ENCODE assay signal across 16 cellular contexts in genomic region chr2:47618272-47618552, GRCh38. TPM values are rescaled to one million over a fixed set of nuclear protein-coding genes. Genes with fewer than 3 reads are reported as not detected.
DNase-seq lines count a peak whose midpoint lies in the region; ATAC-seq, FAIRE-seq and TF ChIP-seq lines count a peak whose summit lies in the region.
"Had no signal": no experiment of that assay in that cellular context is flagged by ENCODE, and none has a peak within 500 bp of the region (broad histone marks: within the 10 kb centered on the region; RNA-seq: fewer than 3 reads in every experiment).

No MANE protein-coding gene starts in this region.

- H3K4me1 ChIP-seq in GM23338 (ENCODE audit: insufficient read depth) (no peaks in the 10 kb centered on the region; the same call in 1 of the 2 replicates), endodermal cell (ENCODE audit: control insufficient read depth, insufficient read depth, low read length) (no peaks in the 10 kb centered on the region), neuronal stem cell (ENCODE audit: control insufficient read depth in 2 of 2, insufficient read depth in 1 of 2, low read depth in 1 of 2, low read length in 2 of 2) (peaks cover 40 to 41% of the 10 kb centered on the region in 2 donors), thyroid gland (no peaks in the 10 kb centered on the region)
- H3K4me1 ChIP-seq: BE2C had no signal

- H3K9me2 ChIP-seq in GM23338 (ENCODE audit: insufficient read depth) = no peaks in the 10 kb centered on the region

- H3K18ac ChIP-seq in neuronal stem cell (ENCODE audit: low read length) = peak overlapping the region; percentile 99

- H3K9me3 Mint-ChIP-seq in GM23338 (no peaks in the 10 kb centered on the region), endodermal cell (no peaks in the 10 kb centered on the region)

- no peaks in the 10 kb centered on the region for H3K79me2 ChIP-seq in GM23338 (replicated peaks; ENCODE audit: insufficient read depth)

- H3K4me3 Mint-ChIP-seq in GM23338 (no peak overlapping the region), endodermal cell (no peak overlapping the region)
- H3K4me3 Mint-ChIP-seq: CD4-positive, alpha-beta memory T cell had no signal

- H2AFZ ChIP-seq in GM23338 (peak overlapping the region; percentile 47; the same call in 1 of the 2 replicates), neuronal stem cell (ENCODE audit: low read length) (peak overlapping the region; percentile 5)

- WGBS in endodermal cell (ENCODE audit: insufficient coverage in 1 of 2, insufficient read length in 1 of 2), 2 experiments = 94 to 96% methylated on average over 3 to 6 of the region's 6 CpGs
- WGBS in neuronal stem cell (ENCODE audit: extremely low coverage in 2 of 2, insufficient read length in 2 of 2, insufficient replicate concordance in 1 of 2), 2 donors = no CpG with 5 or more reads among the region's 6 CpGs
- 60 to 73% methylated on average over 6 of the region's 6 CpGs for WGBS in thyroid gland, 2 donors

- H3K27me3 Mint-ChIP-seq in GM23338 (ENCODE audit: insufficient read depth, low read depth, poor library complexity) = no peaks in the 10 kb centered on the region
- H3K27me3 Mint-ChIP-seq in endodermal cell (ENCODE audit: insufficient read depth) = peaks cover 9% of the 10 kb centered on the region

- H2BK120ac ChIP-seq in neuronal stem cell (ENCODE audit: low read depth, low read length) = peak overlapping the region; percentile 99

- H3K36me3 Mint-ChIP-seq in GM23338 (ENCODE audit: low read depth) = no peaks in the 10 kb centered on the region
- H3K36me3 Mint-ChIP-seq in endodermal cell (ENCODE audit: low read depth) = no peaks in the 10 kb centered on the region
- H3K36me3 Mint-ChIP-seq: CD4-positive, alpha-beta memory T cell had no signal

- H3K27ac Mint-ChIP-seq in GM23338 = no peak overlapping the region
- no peak overlapping the region for H3K27ac Mint-ChIP-seq in endodermal cell
- H3K27ac Mint-ChIP-seq: CD4-positive, alpha-beta memory T cell had no signal

- no peak for FAIRE-seq in GM12891 (lab: Jason Lieb, UNC)
- FAIRE-seq: A204.1, G401.6, H54, HTR-8/SVneo had no signal

- peak overlapping the region; percentile 67 for H2BK15ac ChIP-seq in neuronal stem cell (ENCODE audit: low read length)

- peak overlapping the region; percentile 99 for H4K91ac ChIP-seq in neuronal stem cell (ENCODE audit: low read depth, low read length, poor library complexity)

- peaks cover 18% of the 10 kb centered on the region for H3K4me1 Mint-ChIP-seq in GM23338
- H3K4me1 Mint-ChIP-seq in endodermal cell = peaks cover 14% of the 10 kb centered on the region
- H3K4me1 Mint-ChIP-seq: CD4-positive, alpha-beta memory T cell had no signal

- peak overlapping the region; percentile 100 for H2AK5ac ChIP-seq in neuronal stem cell (ENCODE audit: low read depth, low read length)

- peak overlapping the region; percentile 92 for H4K8ac ChIP-seq in neuronal stem cell (ENCODE audit: low read depth, low read length)

- H3K36me3 ChIP-seq in GM23338 (ENCODE audit: insufficient read depth) (no peaks in the 10 kb centered on the region), endodermal cell (ENCODE audit: control insufficient read depth, insufficient read depth, low read length) (no peaks in the 10 kb centered on the region), neuronal stem cell (replicated peaks in 1 of 2; ENCODE audit: control insufficient read depth in 2 of 2, insufficient read depth in 2 of 2, low read length in 2 of 2) (no peaks in the 10 kb centered on the region), thyroid gland (no peaks in the 10 kb centered on the region)
- H3K36me3 ChIP-seq: BE2C had no signal

- DNase-seq in GM23338 (ENCODE audit: low spot score) (no peak), endodermal cell (no peak), neuronal stem cell (ENCODE audit: low spot score) (no peak), thyroid gland (peak; percentile 34 to 55), NK-92 (lab: John Stamatoyannopoulos, UW; ENCODE audit: unreplicated experiment) (no peak), GM12891 (ENCODE audit: insufficient read length, low spot score) (no peak)
- no peak for DNase-seq in stimulated activated CD8-positive, alpha-beta memory T cell treated with anti-CD3 and anti-CD28 coated beads, Interleukin-4, amount 100 ng/mL, for 48 hours
- DNase-seq: BE2C; CD4-positive, alpha-beta memory T cell; DMS79 had no signal

- H2BK5ac ChIP-seq in neuronal stem cell (ENCODE audit: low read length) = peak overlapping the region; percentile 100

- peak overlapping the region; percentile 99 for H2BK12ac ChIP-seq in neuronal stem cell (ENCODE audit: low read length)

- H3K4me2 ChIP-seq in GM23338 (no peak overlapping the region), neuronal stem cell (ENCODE audit: insufficient read depth, low read length, poor library complexity, severe bottlenecking) (no peak overlapping the region)

- H3K4ac ChIP-seq in neuronal stem cell (ENCODE audit: low read length) = peak overlapping the region; percentile 97

- TF ChIP-seq CTCF in GM23338 (conservative IDR thresholded peaks at IDR 0.05; ENCODE audit: low read depth in 2 of 2) = no peak
- TF ChIP-seq CTCF in endodermal cell (conservative IDR thresholded peaks at IDR 0.05) = no peak
- TF ChIP-seq CTCF in thyroid gland (IDR thresholded peaks at IDR 0.05) = no peak

- intact Hi-C loops in thyroid gland (cut with DNase I) = no loop called here

- H3K9me3 ChIP-seq in endodermal cell (ENCODE audit: control insufficient read depth, low read length) = no peaks in the 10 kb centered on the region
- H3K9me3 ChIP-seq in neuronal stem cell (replicated peaks in 1 of 2; ENCODE audit: control insufficient read depth in 2 of 2, insufficient read depth in 1 of 2, low read depth in 1 of 2, low read length in 2 of 2) = no peaks in the 10 kb centered on the region
- H3K9me3 ChIP-seq in thyroid gland = no peaks in the 10 kb centered on the region
- H3K9me3 ChIP-seq: BE2C had no signal

- no peak for ATAC-seq in GM23338
- ATAC-seq: HCT116 had no signal

- no peaks in the 10 kb centered on the region for H3K27me3 ChIP-seq in GM23338 (ENCODE audit: insufficient read depth)
- H3K27me3 ChIP-seq in endodermal cell (ENCODE audit: control insufficient read depth, insufficient read depth, low read length, poor library complexity, severe bottlenecking) = no peaks in the 10 kb centered on the region
- H3K27me3 ChIP-seq in neuronal stem cell (ENCODE audit: control insufficient read depth in 3 of 3, insufficient read depth in 3 of 3, low read depth in 1 of 3, low read length in 3 of 3) = no peaks in the 10 kb centered on the region
- no peaks in the 10 kb centered on the region for H3K27me3 ChIP-seq in thyroid gland
- H3K27me3 ChIP-seq: BE2C had no signal

- H3K27ac ChIP-seq in GM23338 (ENCODE audit: low read depth) (no peak overlapping the region), endodermal cell (ENCODE audit: low read depth, low read length) (peak overlapping the region; percentile 89), neuronal stem cell (replicated peaks; ENCODE audit: low read length) (peak overlapping the region; percentile 99), thyroid gland (no peak overlapping the region)
- H3K27ac ChIP-seq: C4-2B had no signal

- no peak overlapping the region for H3K9ac ChIP-seq in endodermal cell (ENCODE audit: extremely low read depth, low read length, poor library complexity, severe bottlenecking)
- no peak overlapping the region for H3K9ac ChIP-seq in neuronal stem cell (ENCODE audit: low read depth, low read length, poor library complexity)

- H3F3A ChIP-seq in GM23338 (replicated peaks; ENCODE audit: low read depth) = no peaks in the 10 kb centered on the region

- H3K4me3 ChIP-seq in GM23338 = no peak overlapping the region
- H3K4me3 ChIP-seq in endodermal cell (ENCODE audit: low read length) = no peak overlapping the region
- H3K4me3 ChIP-seq in neuronal stem cell (ENCODE audit: low read length in 2 of 2) = no peak overlapping the region
- no peak overlapping the region for H3K4me3 ChIP-seq in thyroid gland (replicated peaks in 1 of 3)

- H3K79me1 ChIP-seq in neuronal stem cell (ENCODE audit: low read depth, low read length) = no peaks in the 10 kb centered on the region

- TF ChIP-seq POLR2A in thyroid gland (IDR thresholded peaks at IDR 0.05) (no peak), GM12891 (IDR thresholded peaks at IDR 0.05; ENCODE audit: low read depth, low read length) (no peak)

- peak overlapping the region; percentile 66 for H3K14ac ChIP-seq in neuronal stem cell (ENCODE audit: low read length)

- peak overlapping the region; percentile 52 for H3K23ac ChIP-seq in neuronal stem cell (ENCODE audit: low read depth, low read length, poor library complexity)

- no peaks in the 10 kb centered on the region for H4K20me1 ChIP-seq in GM23338 (replicated peaks; ENCODE audit: insufficient read depth)

TF ChIP-seq in GM23338, 12 proteins besides CTCF, POLR2A, EP300 and RAD21 (continues in another document):
- no peak for TF ChIP-seq EZH2phosphoT487 (IDR thresholded peaks at IDR 0.05; ENCODE audit: unreplicated experiment)
- no peak for TF ChIP-seq JUNB (IDR thresholded peaks at IDR 0.05; ENCODE audit: unreplicated experiment)

TF ChIP-seq in GM12891, 5 proteins besides CTCF, POLR2A, EP300 and RAD21:
- TF ChIP-seq SPI1 (IDR thresholded peaks at IDR 0.05; ENCODE audit: low read depth, low read length) = no peak
- no peak for TF ChIP-seq POLR2AphosphoS5 (IDR thresholded peaks at IDR 0.05; ENCODE audit: low read depth, low read length)
- TF ChIP-seq TAF1 (IDR thresholded peaks at IDR 0.05; ENCODE audit: low read depth, low read length) = no peak
- no peak for TF ChIP-seq POU2F2 (IDR thresholded peaks at IDR 0.05; ENCODE audit: low read depth, low read length)
- no peak for TF ChIP-seq PAX5 (IDR thresholded peaks at IDR 0.05; ENCODE audit: insufficient read depth, low read length, severe bottlenecking)

RNA-seq across cellular contexts. Expression of gene KCNK12, which starts 47.4 kb away (rescaled TPM):
- 17.3 and 17.5 TPM in 2 replicates for total RNA-seq in GM23338 (2014; rRNA removed; shearing (Covaris generic))
- 6.6 and 7.1 TPM in 2 replicates for polyA plus RNA-seq in GM23338 (2016; fragmentation: Nextera tagmentation; extraction: Ambion mirVana)
- total RNA-seq in endodermal cell = 10 to 100 TPM; 52.3 to 79.0 TPM
- polyA plus RNA-seq in endodermal cell (2013, experiment 1 of 2) = 16.1 TPM
- 16.9 TPM for polyA plus RNA-seq in endodermal cell (2013, experiment 2 of 2)
- 7.9 TPM for polyA plus RNA-seq in neuronal stem cell (2013, experiment 1 of 2)
- polyA plus RNA-seq in neuronal stem cell (2013, experiment 2 of 2) = 7.8 TPM
- under 1 TPM in 1 of 4 donors, not detected in 3; 0.29 TPM for total RNA-seq in thyroid gland
- 0.10 TPM for polyA plus RNA-seq in GM12891 (2012; ENCODE audit: low read depth, missing spikeins)

Comparison
In these comparisons a context has a peak if more than half of its experiments do, and no peak if none do; other contexts are left out.
1. DNase-seq: peak in thyroid gland (2 of 2); none in GM23338 (single experiment), endodermal cell (single experiment), neuronal stem cell (single experiment), NK-92 (single experiment), GM12891 (single experiment) and stimulated activated CD8-positive, alpha-beta memory T cell treated with anti-CD3 and anti-CD28 coated beads, Interleukin-4, amount 100 ng/mL, for 48 hours (single experiment).
2. H3K27ac ChIP-seq: peak in endodermal cell (single experiment) and neuronal stem cell (single experiment); none in GM23338 (single experiment) and thyroid gland (0 of 3).
3. RNA of gene KCNK12, which starts 47.4 kb away (total RNA-seq): 52.3 to 79.0 TPM in endodermal cell and 17.3 to 17.5 TPM in GM23338; 0.29 TPM in thyroid gland; every median in the first group is over 10 times any median in the second.